14 cellular contexts compared by ENCODE assay signal in genomic region chr1:203153051-203153988, GRCh38. TPM values are rescaled to one million over a fixed set of nuclear protein-coding genes. Genes with fewer than 3 reads are reported as not detected.
DNase-seq lines count a peak whose midpoint lies in the region; ATAC-seq, FAIRE-seq and TF ChIP-seq lines count a peak whose summit lies in the region.
"Had no signal": no experiment of that assay in that cellular context is flagged by ENCODE, and none has a peak within 500 bp of the region (broad histone marks: within the 10 kb centered on the region; RNA-seq: fewer than 3 reads in every experiment).

No MANE protein-coding gene starts in this region.

- no peak overlapping the region for H3K27ac ChIP-seq in endodermal cell (ENCODE audit: low read depth, low read length)
- H3K27ac ChIP-seq in psoas muscle: no peak overlapping the region

- H3K27me3 ChIP-seq in endodermal cell (ENCODE audit: control insufficient read depth, insufficient read depth, low read length, poor library complexity, severe bottlenecking) (no peaks in the 10 kb centered on the region), psoas muscle (ENCODE audit: insufficient read depth in 3 of 3, low read length in 2 of 3) (peaks cover 0 to 4% (median 0%) of the 10 kb centered on the region in 3 donors)

- H3K9me3 Mint-ChIP-seq in endodermal cell: no peaks in the 10 kb centered on the region
- H3K9me3 Mint-ChIP-seq: activated CD4-positive, alpha-beta T cell treated with anti-CD3 and anti-CD28 coated beads, Interleukin-2, amount 10 ng/mL, durations not matched to agents 7 days and 5 days; activated naive CD4-positive, alpha-beta T cell treated with anti-CD3 and anti-CD28 coated beads, Interleukin-2, amount 50 U/mL, for 24 hours had no signal

- TF ChIP-seq CTCF in endodermal cell (conservative IDR thresholded peaks at IDR 0.05): no peak
- TF ChIP-seq CTCF in psoas muscle (IDR thresholded peaks at IDR 0.05): no peak

- H3K4me3 ChIP-seq in endodermal cell (ENCODE audit: low read length): no peak overlapping the region
- no peak overlapping the region for H3K4me3 ChIP-seq in psoas muscle

- H3K9me3 ChIP-seq in endodermal cell (ENCODE audit: control insufficient read depth, low read length) (peaks cover 6% of the 10 kb centered on the region), psoas muscle (no peaks in the 10 kb centered on the region)

- no peaks in the 10 kb centered on the region for H3K27me3 Mint-ChIP-seq in endodermal cell (ENCODE audit: insufficient read depth)
- H3K27me3 Mint-ChIP-seq: activated naive CD4-positive, alpha-beta T cell treated with anti-CD3 and anti-CD28 coated beads, Interleukin-2, amount 50 U/mL, for 24 hours had no signal

- no peak for FAIRE-seq in GM19239 (lab: Jason Lieb, UNC)

- peaks cover 59% of the 10 kb centered on the region for H3K4me1 Mint-ChIP-seq in endodermal cell
- H3K4me1 Mint-ChIP-seq: activated CD4-positive, alpha-beta T cell treated with anti-CD3 and anti-CD28 coated beads, Interleukin-2, amount 10 ng/mL, durations not matched to agents 7 days and 5 days; activated naive CD4-positive, alpha-beta T cell treated with anti-CD3 and anti-CD28 coated beads, Interleukin-2, amount 50 U/mL, for 24 hours had no signal

- 60 to 72% methylated on average over 4 to 9 of the region's 9 CpGs for WGBS in endodermal cell (ENCODE audit: insufficient coverage in 1 of 2, insufficient read length in 1 of 2), 2 experiments
- 77 to 85% (median 77%) methylated on average over 9 of the region's 9 CpGs for WGBS in psoas muscle, 3 donors

- H3K4me1 ChIP-seq in endodermal cell (ENCODE audit: control insufficient read depth, insufficient read depth, low read length) (peaks cover 19% of the 10 kb centered on the region), psoas muscle (no peaks in the 10 kb centered on the region)

- H3K4me3 Mint-ChIP-seq in endodermal cell: no peak overlapping the region
- H3K4me3 Mint-ChIP-seq: activated CD4-positive, alpha-beta T cell treated with anti-CD3 and anti-CD28 coated beads, Interleukin-2, amount 10 ng/mL, durations not matched to agents 7 days and 5 days; activated naive CD4-positive, alpha-beta T cell treated with anti-CD3 and anti-CD28 coated beads, Interleukin-2, amount 50 U/mL, for 24 hours had no signal

- H3K36me3 ChIP-seq in endodermal cell (ENCODE audit: control insufficient read depth, insufficient read depth, low read length) (no peaks in the 10 kb centered on the region), psoas muscle (ENCODE audit: insufficient read depth in 1 of 2, low read depth in 1 of 2) (no peaks in the 10 kb centered on the region)

- H3K27ac Mint-ChIP-seq in endodermal cell: peak overlapping the region; percentile 88
- H3K27ac Mint-ChIP-seq: activated CD4-positive, alpha-beta T cell treated with anti-CD3 and anti-CD28 coated beads, Interleukin-2, amount 10 ng/mL, durations not matched to agents 7 days and 5 days; activated naive CD4-positive, alpha-beta T cell treated with anti-CD3 and anti-CD28 coated beads, Interleukin-2, amount 50 U/mL, for 24 hours had no signal

- no peak for ATAC-seq in GM18873 (IDR thresholded peaks at IDR 0.05; ENCODE audit: low FRiP score, unreplicated experiment)
- ATAC-seq in psoas muscle: no peak
- no peak for ATAC-seq in GM18907 (IDR thresholded peaks at IDR 0.05; ENCODE audit: unreplicated experiment)

- intact Hi-C loops in psoas muscle (cut with DNase I): loop anchor here in 1 of 2 donors (10.0 kb wide), 1 partner anchor 919 kb away; no protein-coding TSS in a partner anchor

- H3K9ac ChIP-seq in endodermal cell (ENCODE audit: extremely low read depth, low read length, poor library complexity, severe bottlenecking): no peak overlapping the region

- no peaks in the 10 kb centered on the region for H3K36me3 Mint-ChIP-seq in endodermal cell (ENCODE audit: low read depth)
- H3K36me3 Mint-ChIP-seq: activated naive CD4-positive, alpha-beta T cell treated with anti-CD3 and anti-CD28 coated beads, Interleukin-2, amount 50 U/mL, for 24 hours had no signal

- DNase-seq in EH (ENCODE audit: low read depth) (peak; percentile 79), NCI-H345 (lab: John Stamatoyannopoulos, UW) (peak; percentile 70), endodermal cell (peak; percentile 72), occipital lobe (lab: John Stamatoyannopoulos, UW) (peak; percentile 58), psoas muscle (no peak), GM19239 (ENCODE audit: insufficient read length, low spot score) (no peak)
- DNase-seq: activated CD4-positive, alpha-beta T cell treated with anti-CD3 and anti-CD28 coated beads, Interleukin-2, amount 10 ng/mL, durations not matched to agents 7 days and 5 days; effector CD4-positive, alpha-beta T cell; NCI-H510A; stimulated activated CD4-positive, alpha-beta T cell treated with anti-CD3 and anti-CD28 coated beads, Interleukin-2, amount 100 ng/mL, for 48 hours had no signal

RNA-seq across cellular contexts. Expression of gene MYBPH, which starts 22.3 kb away (rescaled TPM):
- total RNA-seq in endodermal cell (not detected), occipital lobe (not detected), psoas muscle (100 to 1,000 TPM in 3 of 4 donors, 10 to 100 TPM in 1; 18.0 to 882 (median 334) TPM)
- not detected for polyA plus RNA-seq in endodermal cell (2013, experiment 1 of 2)
- not detected for polyA plus RNA-seq in endodermal cell (2013, experiment 2 of 2)
- polyA plus RNA-seq in psoas muscle: 10 to 100 TPM; 20.6 to 39.1 (median 33.4) TPM
- total RNA-seq: activated CD4-positive, alpha-beta T cell treated with anti-CD3 and anti-CD28 coated beads, Interleukin-2, amount 10 ng/mL, durations not matched to agents 7 days and 5 days; SK-MEL-5 had no signal

RNA-seq across cellular contexts. Expression of gene ADORA1, which starts 25.8 kb away (rescaled TPM):
- total RNA-seq in endodermal cell (1 to 10 TPM; 2.0 to 2.1 TPM), occipital lobe (24.0 TPM), psoas muscle (10 to 100 TPM in 1 of 4 donors, 1 to 10 TPM in 3; 1.2 to 10.4 (median 6.1) TPM)
- 4.3 TPM for polyA plus RNA-seq in endodermal cell (2013, experiment 1 of 2)
- polyA plus RNA-seq in endodermal cell (2013, experiment 2 of 2): 4.1 TPM
- 1 to 10 TPM; 1.1 to 1.8 (median 1.3) TPM for polyA plus RNA-seq in psoas muscle
- total RNA-seq: activated CD4-positive, alpha-beta T cell treated with anti-CD3 and anti-CD28 coated beads, Interleukin-2, amount 10 ng/mL, durations not matched to agents 7 days and 5 days had no signal

RNA-seq across cellular contexts. Expression of gene CHI3L1, which starts 33.2 kb away (rescaled TPM):
- total RNA-seq in endodermal cell: 1 to 10 TPM in 1 of 2 donors, under 1 TPM in 1; 0.18 to 1.1 TPM
- polyA plus RNA-seq in endodermal cell (2013, experiment 1 of 2): 0.71 TPM
- polyA plus RNA-seq in endodermal cell (2013, experiment 2 of 2): 1.3 TPM
- 1.6 TPM for total RNA-seq in occipital lobe
- 100 to 1,000 TPM in 1 of 4 donors, 10 to 100 TPM in 1, 1 to 10 TPM in 2; 1.7 to 156 (median 37.0) TPM for total RNA-seq in psoas muscle
- polyA plus RNA-seq in psoas muscle: 10 to 100 TPM in 1 of 3 donors, 1 to 10 TPM in 2; 8.4 to 11.1 (median 9.9) TPM
- total RNA-seq: activated CD4-positive, alpha-beta T cell treated with anti-CD3 and anti-CD28 coated beads, Interleukin-2, amount 10 ng/mL, durations not matched to agents 7 days and 5 days had no signal

Comparison
In these comparisons a context has a peak if more than half of its experiments do, and no peak if none do; other contexts are left out.
1. DNase-seq: peak in EH (single experiment), NCI-H345 (single experiment), endodermal cell (single experiment) and occipital lobe (single experiment); none in psoas muscle (0 of 2) and GM19239 (single experiment).
2. RNA of gene MYBPH, which starts 22.3 kb away (total RNA-seq): 18.0 to 882 TPM in psoas muscle; not detected in endodermal cell and not detected in occipital lobe (single experiment); every median in the first group is over 10 times any median in the second.